Comparison of ENCODE assay signal across 1 cellular context in genomic region chr10:83871486-83872081, GRCh38.
TF ChIP-seq lines count a peak whose summit lies in the region.

No MANE protein-coding gene starts in this region.

TF ChIP-seq in H1, 55 proteins besides CTCF, POLR2A, EP300 and RAD21 (continued from another document):
- TF ChIP-seq YY1 (IDR thresholded peaks at IDR 0.05; ENCODE audit: low read depth, low read length) (peak; percentile 50; the same call in 1 of the 2 replicates), CHD1 (IDR thresholded peaks at IDR 0.05; ENCODE audit: low read depth, low read length) (no peak), CEBPB (IDR thresholded peaks at IDR 0.05; ENCODE audit: low read depth, low read length) (0 out of 2 replicates have a peak, but pooled peaks have one; percentile 5), ZNF274 (IDR thresholded peaks at IDR 0.05; ENCODE audit: borderline replicate concordance, extremely low read depth, low read length) (no peak), NANOG (IDR thresholded peaks at IDR 0.05; ENCODE audit: insufficient read depth, low read depth, low read length, poor library complexity, severe bottlenecking) (no peak), ATF2 (IDR thresholded peaks at IDR 0.05; ENCODE audit: low read length) (no peak), TBP (IDR thresholded peaks at IDR 0.05; ENCODE audit: low read depth, low read length) (no peak), CTBP2 (IDR thresholded peaks at IDR 0.05; ENCODE audit: borderline replicate concordance, insufficient read depth, insufficient read length, low read length) (no peak), MAX (IDR thresholded peaks at IDR 0.05) (peak; percentile 33; the same call in 1 of the 2 replicates), ATF3 (IDR thresholded peaks at IDR 0.05; ENCODE audit: insufficient read depth, low read depth, low read length) (0 out of 2 replicates have a peak, but pooled peaks have one; percentile 18), KDM5A (IDR thresholded peaks at IDR 0.05; ENCODE audit: low read length) (no peak), SP4 (IDR thresholded peaks at IDR 0.05; ENCODE audit: low read length) (no peak)
